Comparison of ENCODE assay signal across 10 cellular contexts in genomic region chr17:7016406-7016805, GRCh38. TPM values are rescaled to one million over a fixed set of nuclear protein-coding genes. Genes with fewer than 3 reads are reported as not detected.
DNase-seq lines count a peak whose midpoint lies in the region; ATAC-seq and TF ChIP-seq lines count a peak whose summit lies in the region.
"Had no signal": no experiment of that assay in that cellular context is flagged by ENCODE, and none has a peak within 500 bp of the region (broad histone marks: within the 10 kb centered on the region; RNA-seq: fewer than 3 reads in every experiment).

No MANE protein-coding gene starts in this region.

- H3K4me1 ChIP-seq in heart left ventricle (peaks cover 15 to 82% (median 60%) of the 10 kb centered on the region in 12 donors), upper lobe of left lung (peaks cover 53 to 74% (median 61%) of the 10 kb centered on the region in 4 donors)

- no peaks in the 10 kb centered on the region for H3K27me3 Mint-ChIP-seq in natural killer cell treated with Interleukin-12 subunit alpha and Interleukin-12 subunit beta and Interleukin-15 and Interleukin-18, amount 100 ng/mL, for 72 hours

- TF ChIP-seq EP300 in upper lobe of left lung (IDR thresholded peaks at IDR 0.05) = no peak

- peak overlapping the region; percentile 98 to 99 for H3K27ac Mint-ChIP-seq in natural killer cell treated with Interleukin-12 subunit alpha and Interleukin-12 subunit beta and Interleukin-15 and Interleukin-18, amount 100 ng/mL, for 72 hours

- DNase-seq in heart left ventricle (no peak), Right ventricle myocardium superior (no peak), upper lobe of left lung (no peak), COLO668 (lab: John Stamatoyannopoulos, UW; ENCODE audit: unreplicated experiment) (no peak)
- DNase-seq in natural killer cell treated with Interleukin-12 subunit alpha and Interleukin-12 subunit beta and Interleukin-15 and Interleukin-18, amount 100 ng/mL, for 72 hours (ENCODE audit: low spot score) = no peak
- DNase-seq: dermis blood vessel endothelial cell had no signal

- H3K4me1 Mint-ChIP-seq in natural killer cell treated with Interleukin-12 subunit alpha and Interleukin-12 subunit beta and Interleukin-15 and Interleukin-18, amount 100 ng/mL, for 72 hours (ENCODE audit: low read depth in 2 of 2) = peaks cover 66 to 72% of the 10 kb centered on the region in 2 donors

- ATAC-seq in heart left ventricle = no peak
- no peak for ATAC-seq in Right ventricle myocardium superior (ENCODE audit: poor library complexity)
- ATAC-seq in natural killer cell treated with Interleukin-12 subunit alpha and Interleukin-12 subunit beta and Interleukin-15 and Interleukin-18, amount 100 ng/mL, for 72 hours = no peak
- no peak for ATAC-seq in upper lobe of left lung (ENCODE audit: low FRiP score in 2 of 2)
- ATAC-seq in GM18873 (IDR thresholded peaks at IDR 0.05; ENCODE audit: low FRiP score, unreplicated experiment) = no peak
- ATAC-seq in GM18867 (IDR thresholded peaks at IDR 0.05; ENCODE audit: unreplicated experiment) = no peak

- H3K9me3 ChIP-seq in heart left ventricle (no peaks in the 10 kb centered on the region), upper lobe of left lung (no peaks in the 10 kb centered on the region)

- H3K27ac ChIP-seq in heart left ventricle = peak overlapping the region in 11 of 12 donors; percentile 90 to 99 (median 97)
- peak overlapping the region; percentile 10 for H3K27ac ChIP-seq in angular gyrus (ENCODE audit: low read depth, low read length)
- H3K27ac ChIP-seq in upper lobe of left lung = peak overlapping the region in 3 of 4 donors; percentile 97 to 99 (median 99)

- peak overlapping the region; percentile 99 for H3K4me3 Mint-ChIP-seq in natural killer cell treated with Interleukin-12 subunit alpha and Interleukin-12 subunit beta and Interleukin-15 and Interleukin-18, amount 100 ng/mL, for 72 hours

- 86 to 90% (median 87%) methylated on average over 3 of the region's 3 CpGs for WGBS in heart left ventricle, 4 donors
- 88 to 91% methylated on average over 3 of the region's 3 CpGs for WGBS in upper lobe of left lung, 2 donors

- no peak for TF ChIP-seq POLR2A in heart left ventricle (IDR thresholded peaks at IDR 0.05)
- no peak for TF ChIP-seq POLR2A in upper lobe of left lung (IDR thresholded peaks at IDR 0.05)

- TF ChIP-seq CTCF in heart left ventricle (IDR thresholded peaks at IDR 0.05) (no peak), upper lobe of left lung (IDR thresholded peaks at IDR 0.05) (no peak)

- peaks cover 12% of the 10 kb centered on the region for H3K36me3 Mint-ChIP-seq in natural killer cell treated with Interleukin-12 subunit alpha and Interleukin-12 subunit beta and Interleukin-15 and Interleukin-18, amount 100 ng/mL, for 72 hours

- H3K9me3 Mint-ChIP-seq in natural killer cell treated with Interleukin-12 subunit alpha and Interleukin-12 subunit beta and Interleukin-15 and Interleukin-18, amount 100 ng/mL, for 72 hours = no peaks in the 10 kb centered on the region

- H3K36me3 ChIP-seq in heart left ventricle (peaks cover 0 to 17% (median 6%) of the 10 kb centered on the region in 9 donors), upper lobe of left lung (peaks cover 0 to 12% (median 0%) of the 10 kb centered on the region in 4 donors)

- no peak overlapping the region for H3K4me3 ChIP-seq in heart left ventricle
- no peak overlapping the region for H3K4me3 ChIP-seq in upper lobe of left lung

- intact Hi-C loops in heart left ventricle (cut with DNase I) (loop anchor here in 2 of 10 donors (10.0 kb wide), 1 partner anchor 262 kb away; the partner anchor contains the start of gene XAF1 (in 2 of the 2)), Right ventricle myocardium superior (cut with DNase I) (loop anchor here (10.0 kb wide), 1 partner anchor 828 kb away; no protein-coding TSS in a partner anchor)

- H3K27me3 ChIP-seq in heart left ventricle = no peaks in the 10 kb centered on the region
- no peaks in the 10 kb centered on the region for H3K27me3 ChIP-seq in upper lobe of left lung

RNA-seq across cellular contexts. Expression of gene RNASEK, which starts 4.0 kb away (rescaled TPM):
- total RNA-seq in heart left ventricle (100 to 1,000 TPM; 149 to 255 (median 171) TPM), Right ventricle myocardium superior (159 TPM), upper lobe of left lung (100 to 1,000 TPM in 5 of 6 donors, 10 to 100 TPM in 1; 85.9 to 304 (median 175) TPM)
- 100 to 1,000 TPM; 290 to 387 TPM for polyA plus RNA-seq in heart left ventricle
- 100 to 1,000 TPM; 206 to 224 TPM for total RNA-seq in natural killer cell treated with Interleukin-12 subunit alpha and Interleukin-12 subunit beta and Interleukin-15 and Interleukin-18, amount 100 ng/mL, for 72 hours

RNA-seq across cellular contexts. Expression of gene BCL6B, which starts 6.4 kb away (rescaled TPM):
- total RNA-seq in heart left ventricle (10 to 100 TPM in 6 of 9 donors, 1 to 10 TPM in 3; 9.0 to 32.8 (median 14.9) TPM), Right ventricle myocardium superior (12.6 TPM), upper lobe of left lung (10 to 100 TPM in 3 of 6 donors, 1 to 10 TPM in 3; 2.1 to 83.1 (median 9.4) TPM)
- 10 to 100 TPM in 1 of 2 donors, 1 to 10 TPM in 1; 5.9 to 10.3 TPM for polyA plus RNA-seq in heart left ventricle
- total RNA-seq in natural killer cell treated with Interleukin-12 subunit alpha and Interleukin-12 subunit beta and Interleukin-15 and Interleukin-18, amount 100 ng/mL, for 72 hours = 1 to 10 TPM in 1 of 2 donors, under 1 TPM in 1; 0.73 to 1.1 TPM
- total RNA-seq: SK-MEL-5 had no signal

RNA-seq across cellular contexts. Expression of gene SLC16A13, which starts 19.4 kb away (rescaled TPM):
- 1 to 10 TPM in 8 of 9 donors, under 1 TPM in 1; 0.83 to 2.1 (median 1.1) TPM for total RNA-seq in heart left ventricle
- polyA plus RNA-seq in heart left ventricle = under 1 TPM; 0.87 to 0.95 TPM
- total RNA-seq in Right ventricle myocardium superior = 1.6 TPM
- total RNA-seq in natural killer cell treated with Interleukin-12 subunit alpha and Interleukin-12 subunit beta and Interleukin-15 and Interleukin-18, amount 100 ng/mL, for 72 hours = 10 to 100 TPM; 11.7 to 19.1 TPM
- total RNA-seq in upper lobe of left lung = 10 to 100 TPM in 4 of 6 donors, 1 to 10 TPM in 2; 2.3 to 26.2 (median 10.7) TPM

RNA-seq across cellular contexts. Expression of gene ALOX12, which starts 20.6 kb away (rescaled TPM):
- total RNA-seq in heart left ventricle (under 1 TPM in 1 of 9 donors, not detected in 8; 0.44 TPM), Right ventricle myocardium superior (not detected), upper lobe of left lung (1 to 10 TPM in 2 of 6 donors, under 1 TPM in 4; 0.26 to 3.1 (median 0.46) TPM)
- polyA plus RNA-seq in heart left ventricle = not detected
- total RNA-seq in natural killer cell treated with Interleukin-12 subunit alpha and Interleukin-12 subunit beta and Interleukin-15 and Interleukin-18, amount 100 ng/mL, for 72 hours = not detected
- total RNA-seq: dermis blood vessel endothelial cell, SK-MEL-5 had no signal

RNA-seq across cellular contexts. Expression of gene SLC16A11, which starts 27.5 kb away (rescaled TPM):
- total RNA-seq in heart left ventricle (under 1 TPM in 8 of 9 donors, not detected in 1; 0.19 to 1.00 (median 0.79) TPM), Right ventricle myocardium superior (0.56 TPM), upper lobe of left lung (10 to 100 TPM in 2 of 6 donors, 1 to 10 TPM in 4; 2.7 to 35.0 (median 6.1) TPM)
- 1 to 10 TPM in 1 of 2 donors, under 1 TPM in 1; 0.68 to 1.4 TPM for polyA plus RNA-seq in heart left ventricle
- total RNA-seq in natural killer cell treated with Interleukin-12 subunit alpha and Interleukin-12 subunit beta and Interleukin-15 and Interleukin-18, amount 100 ng/mL, for 72 hours = 1 to 10 TPM; 1.2 to 1.7 TPM
- total RNA-seq: SK-MEL-5 had no signal

Comparison
In these comparisons a context has a peak if more than half of its experiments do, and no peak if none do; other contexts are left out.
1. H3K27ac ChIP-seq: peak in every context shown above with its lines; median percentile 99 in upper lobe of left lung; 97 in heart left ventricle; 10 in angular gyrus.